28 cellular contexts compared by ENCODE assay signal in genomic region chr2:187360286-187360685, GRCh38.
DNase-seq lines count a peak whose midpoint lies in the region; ATAC-seq and TF ChIP-seq lines count a peak whose summit lies in the region.
"Had no signal": no experiment of that assay in that cellular context is flagged by ENCODE, and none has a peak within 500 bp of the region (broad histone marks: within the 10 kb centered on the region; RNA-seq: fewer than 3 reads in every experiment).

No MANE protein-coding gene starts in this region.

- ATAC-seq in HG03442 (IDR thresholded peaks at IDR 0.05; ENCODE audit: unreplicated experiment) = no peak
- ATAC-seq: activated CD4-positive, alpha-beta T cell treated with anti-CD3 and anti-CD28 coated beads for 36 hours; activated CD8-positive, alpha-beta T cell treated with anti-CD3 and anti-CD28 coated beads, Interleukin-2, amount 10 ng/mL, durations not matched to agents 7 days and 5 days; stimulated activated naive B cell treated with anti-CD40 and anti-IgM and Interleukin-4, amounts not matched to agents 10 μg/mL and 1 μg/mL and 100 μg/mL, for 72 hours; upper lobe of right lung had no signal

- DNase-seq in DMS53 (lab: John Stamatoyannopoulos, UW) (peak; percentile 33), DMS53 treated with DMSO at 0.1 percent for 48 hours (lab: John Stamatoyannopoulos, UW; ENCODE audit: unreplicated experiment) (no peak), cardiac fibroblast (ENCODE audit: low read depth in 2 of 2) (peak; percentile 42 to 85), fibroblast of the aortic adventitia (ENCODE audit: low read depth) (peak; percentile 76), stromal cell of bone marrow (ENCODE audit: low read depth) (peak; percentile 13), OCI-M2 (lab: John Stamatoyannopoulos, UW; ENCODE audit: unreplicated experiment) (no peak), HT-29 (ENCODE audit: low spot score) (no peak)
- DNase-seq: activated CD4-positive, alpha-beta T cell treated with anti-CD3 and anti-CD28 coated beads for 36 hours; activated CD8-positive, alpha-beta T cell treated with anti-CD3 and anti-CD28 coated beads, Interleukin-2, amount 10 ng/mL, durations not matched to agents 7 days and 5 days; amniotic stem cell; C1 segment of cervical spinal cord; DND-41; effector memory CD4-positive, alpha-beta T cell; hypothalamus; KBM-7; mesenchymal stem cell; MG63; NCI-H1105; NCI-H187 treated with DMSO at 0.1 percent for 48 hours; NCI-H2171; NCI-H510A; OCI-M1; SHP77; stimulated activated naive B cell treated with anti-CD40 and anti-IgM and Interleukin-4, amounts not matched to agents 10 μg/mL and 1 μg/mL and 100 μg/mL, for 72 hours; upper lobe of right lung had no signal

- H3K4me3 ChIP-seq in cardiac fibroblast (replicated peaks in 1 of 2; ENCODE audit: low read depth in 2 of 2, low read length in 2 of 2) = no peak overlapping the region
- H3K4me3 ChIP-seq in fibroblast of the aortic adventitia (ENCODE audit: low read depth, low read length) = no peak overlapping the region
- H3K4me3 ChIP-seq: MG63, skin epidermis, suprapubic skin, upper lobe of right lung had no signal

- no peak for TF ChIP-seq CTCF in cardiac fibroblast (IDR thresholded peaks at IDR 0.05; ENCODE audit: low read depth, low read length)
- no peak for TF ChIP-seq CTCF in fibroblast of the aortic adventitia (IDR thresholded peaks at IDR 0.05; ENCODE audit: insufficient read depth, low read length)

Comparison
In these comparisons a context has a peak if more than half of its experiments do, and no peak if none do; other contexts are left out.
1. DNase-seq: peak in DMS53 (single experiment), cardiac fibroblast (2 of 2), fibroblast of the aortic adventitia (single experiment) and stromal cell of bone marrow (single experiment); none in DMS53 treated with DMSO at 0.1 percent for 48 hours (single experiment), OCI-M2 (single experiment) and HT-29 (single experiment).